ENCODE assay signal across 2 cellular contexts in genomic region chr2:1686784-1687105, GRCh38.
TF ChIP-seq lines count a peak whose summit lies in the region.

No MANE protein-coding gene starts in this region.

TF ChIP-seq in IMR-90, 13 proteins besides CTCF, POLR2A, EP300 and RAD21 (continued from another document):
- TF ChIP-seq, protein P1, sequence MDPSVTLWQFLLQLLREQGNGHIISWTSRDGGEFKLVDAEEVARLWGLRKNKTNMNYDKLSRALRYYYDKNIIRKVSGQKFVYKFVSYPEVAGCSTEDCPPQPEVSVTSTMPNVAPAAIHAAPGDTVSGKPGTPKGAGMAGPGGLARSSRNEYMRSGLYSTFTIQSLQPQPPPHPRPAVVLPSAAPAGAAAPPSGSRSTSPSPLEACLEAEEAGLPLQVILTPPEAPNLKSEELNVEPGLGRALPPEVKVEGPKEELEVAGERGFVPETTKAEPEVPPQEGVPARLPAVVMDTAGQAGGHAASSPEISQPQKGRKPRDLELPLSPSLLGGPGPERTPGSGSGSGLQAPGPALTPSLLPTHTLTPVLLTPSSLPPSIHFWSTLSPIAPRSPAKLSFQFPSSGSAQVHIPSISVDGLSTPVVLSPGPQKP (IDR thresholded peaks at IDR 0.05; ENCODE audit: borderline replicate concordance, low read depth, low read length), result no peak
- no peak for TF ChIP-seq SMC3 (IDR thresholded peaks at IDR 0.05; ENCODE audit: low read depth, low read length)
- TF ChIP-seq CHD1 (IDR thresholded peaks at IDR 0.05; ENCODE audit: low read depth, low read length), result no peak
- no peak for TF ChIP-seq MXI1 (IDR thresholded peaks at IDR 0.05; ENCODE audit: borderline replicate concordance, low read depth, low read length)
- no peak for TF ChIP-seq MAZ (IDR thresholded peaks at IDR 0.05; ENCODE audit: borderline replicate concordance, low read depth, low read length)
- TF ChIP-seq RCOR1 (IDR thresholded peaks at IDR 0.05; ENCODE audit: insufficient replicate concordance, low read length), result no peak
- no peak for TF ChIP-seq MAFK (IDR thresholded peaks at IDR 0.05; ENCODE audit: low read depth, low read length)
- TF ChIP-seq NFE2L2 (IDR thresholded peaks at IDR 0.05; ENCODE audit: low read depth, low read length), result no peak
- no peak for TF ChIP-seq RFX5 (IDR thresholded peaks at IDR 0.05; ENCODE audit: low read depth, low read length)
- no peak; the same call in 1 of the 2 replicates for TF ChIP-seq BHLHE40 (IDR thresholded peaks at IDR 0.05; ENCODE audit: low read depth, low read length)
- TF ChIP-seq FOS (IDR thresholded peaks at IDR 0.05; ENCODE audit: low read depth, low read length), result no peak
TF ChIP-seq in IMR-90: peak in this region for 0.

TF ChIP-seq in liver, 16 proteins besides CTCF, POLR2A, EP300 and RAD21 (continued from another document):
- TF ChIP-seq REST (IDR thresholded peaks at IDR 0.05) (no peak), YY1 (IDR thresholded peaks at IDR 0.05) (no peak), NR2F2 (IDR thresholded peaks at IDR 0.05) (no peak), HNF4G (IDR thresholded peaks at IDR 0.05) (no peak)
